In the genomic region with DNA sequence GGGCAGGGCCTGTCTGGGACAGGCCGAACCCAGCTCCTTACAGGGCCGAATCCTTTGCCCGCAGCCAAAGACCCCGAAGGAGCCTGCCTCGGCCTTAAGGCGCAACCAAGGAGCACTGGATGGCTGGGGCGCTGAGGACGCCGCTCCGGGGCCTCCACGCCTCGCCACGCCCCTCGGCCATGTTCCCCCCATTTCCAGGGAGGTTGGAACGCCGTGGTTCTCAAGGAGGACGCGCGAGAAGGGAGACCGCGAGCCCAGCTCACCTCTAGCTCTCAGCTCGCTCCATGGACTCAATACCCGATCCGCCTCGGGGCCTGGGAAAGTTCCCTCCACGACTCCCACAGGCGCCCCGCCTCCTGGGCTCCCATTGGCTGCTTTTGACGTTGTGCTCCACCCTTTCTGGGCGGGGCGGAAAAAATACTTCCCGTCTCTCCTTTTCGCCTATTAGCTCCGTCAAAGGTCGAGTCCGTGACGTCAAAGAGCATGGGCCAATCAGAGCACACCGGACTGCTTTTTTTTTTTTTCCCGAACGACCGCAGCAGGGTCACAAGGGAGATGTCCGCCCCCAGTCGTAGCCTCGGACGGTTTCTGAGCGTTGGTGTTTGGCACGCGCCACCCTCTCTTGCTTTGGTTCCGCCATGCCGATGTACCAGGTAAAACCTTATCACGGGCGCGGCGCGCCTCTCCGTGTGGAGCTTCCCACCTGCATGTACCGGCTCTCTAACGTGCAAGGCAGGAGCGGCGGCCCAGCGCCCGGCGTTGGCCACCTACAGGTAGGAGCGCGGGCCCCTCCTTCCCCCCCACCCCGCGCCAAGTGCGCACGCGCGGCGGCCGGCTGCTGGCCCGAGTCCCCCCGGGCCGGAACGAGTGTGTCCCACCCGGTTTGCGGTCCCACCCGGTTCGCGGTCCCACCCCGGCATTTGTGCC, we compare ENCODE assay signal across 8 cellular contexts.
DNase-seq lines count a peak whose midpoint lies in the region; ATAC-seq and TF ChIP-seq lines count a peak whose summit lies in the region.

No MANE protein-coding gene starts in this region.

- peak overlapping the region; percentile 68 for H3K27ac ChIP-seq in CD4-positive, alpha-beta T cell (ENCODE audit: low read depth, low read length)
- peak overlapping the region; percentile 92 for H3K27ac ChIP-seq in ectodermal cell (ENCODE audit: insufficient read depth, low read depth, low read length, poor library complexity, severe bottlenecking)
- H3K27ac ChIP-seq in lower lobe of right lung, result peak overlapping the region; percentile 95

- peaks cover 28% of the 10 kb centered on the region for H3K36me3 Mint-ChIP-seq in CD4-positive, alpha-beta T cell (ENCODE audit: low read depth)
- H3K36me3 Mint-ChIP-seq in activated CD8-positive, alpha-beta T cell treated with anti-CD3 and anti-CD28 coated beads for 36 hours (ENCODE audit: low read depth), result peaks cover 11% of the 10 kb centered on the region

- H3K4me1 ChIP-seq in ectodermal cell (ENCODE audit: control insufficient read depth, insufficient read depth, low read length) (no peaks in the 10 kb centered on the region), lower lobe of right lung (peaks cover 17% of the 10 kb centered on the region)

- no peaks in the 10 kb centered on the region for H3K27me3 Mint-ChIP-seq in CD4-positive, alpha-beta T cell
- H3K27me3 Mint-ChIP-seq in activated CD8-positive, alpha-beta T cell treated with anti-CD3 and anti-CD28 coated beads for 36 hours, result no peaks in the 10 kb centered on the region

- H3K9me3 ChIP-seq in CD4-positive, alpha-beta T cell (ENCODE audit: control insufficient read depth, low read length), result no peaks in the 10 kb centered on the region
- H3K9me3 ChIP-seq in ectodermal cell (ENCODE audit: control insufficient read depth, low read length), result no peaks in the 10 kb centered on the region
- H3K9me3 ChIP-seq in lower lobe of right lung, result no peaks in the 10 kb centered on the region

- DNase-seq in CD4-positive, alpha-beta T cell, result peak; percentile 90 to 98 (median 94)
- DNase-seq in NCI-H82 treated with DMSO at 0.1 percent for 48 hours (lab: John Stamatoyannopoulos, UW; ENCODE audit: unreplicated experiment) (peak; percentile 90), lower lobe of right lung (peak; percentile 98)
- DNase-seq in activated CD8-positive, alpha-beta T cell treated with anti-CD3 and anti-CD28 coated beads for 36 hours, result peak; percentile 100
- DNase-seq in stimulated activated CD4-positive, alpha-beta T cell treated with anti-CD3 and anti-CD28 coated beads, TNF-alpha, amount 100 ng/mL, for 24 hours (ENCODE audit: low read depth in 3 of 3), result peak; percentile 95 to 98 (median 98)

- H3K4me3 ChIP-seq in ectodermal cell (ENCODE audit: insufficient read depth, low read depth, low read length) (peak overlapping the region; percentile 75), lower lobe of right lung (peak overlapping the region; percentile 76)

- peak; percentile 82 for ATAC-seq in CD4-positive, alpha-beta T cell (ENCODE audit: poor library complexity)
- ATAC-seq in GM19438 (IDR thresholded peaks at IDR 0.05; ENCODE audit: low read depth, unreplicated experiment), result peak; percentile 86
- ATAC-seq in HG03575 (IDR thresholded peaks at IDR 0.05; ENCODE audit: extremely low read depth, insufficient number of reproducible peaks, low FRiP score, unreplicated experiment), result peak; percentile 72
- peak; percentile 88 for ATAC-seq in activated CD8-positive, alpha-beta T cell treated with anti-CD3 and anti-CD28 coated beads for 36 hours
- ATAC-seq in lower lobe of right lung, result peak; percentile 97 to 99

- H3K9me3 Mint-ChIP-seq in CD4-positive, alpha-beta T cell, result no peaks in the 10 kb centered on the region
- H3K9me3 Mint-ChIP-seq in activated CD8-positive, alpha-beta T cell treated with anti-CD3 and anti-CD28 coated beads for 36 hours, result no peaks in the 10 kb centered on the region

- no peaks in the 10 kb centered on the region for H3K27me3 ChIP-seq in CD4-positive, alpha-beta T cell (ENCODE audit: control insufficient read depth, insufficient read depth, low read length)
- H3K27me3 ChIP-seq in ectodermal cell (ENCODE audit: control insufficient read depth, insufficient read depth, low read length, poor library complexity, severe bottlenecking), result no peaks in the 10 kb centered on the region
- H3K27me3 ChIP-seq in lower lobe of right lung (ENCODE audit: low read depth), result no peaks in the 10 kb centered on the region

- peak overlapping the region; percentile 99 for H3K27ac Mint-ChIP-seq in CD4-positive, alpha-beta T cell
- peak overlapping the region; percentile 95 for H3K27ac Mint-ChIP-seq in activated CD8-positive, alpha-beta T cell treated with anti-CD3 and anti-CD28 coated beads for 36 hours

- peaks cover 23% of the 10 kb centered on the region for H3K4me1 Mint-ChIP-seq in CD4-positive, alpha-beta T cell (ENCODE audit: low read depth)
- H3K4me1 Mint-ChIP-seq in activated CD8-positive, alpha-beta T cell treated with anti-CD3 and anti-CD28 coated beads for 36 hours (ENCODE audit: low read depth), result peaks cover 21% of the 10 kb centered on the region

- 0% methylated on average over 83 of the region's 83 CpGs for WGBS in ectodermal cell, 2 experiments

- intact Hi-C loops in CD4-positive, alpha-beta T cell (cut with DNase I, micrococcal nuclease), result loop anchor here in 1 of 2 experiments (5.0 to 10.0 kb wide), 5 partner anchors 260 to 1188 kb away; a partner anchor contains a TSS
- intact Hi-C loops in activated CD8-positive, alpha-beta T cell treated with anti-CD3 and anti-CD28 coated beads for 36 hours (cut with micrococcal nuclease), result no loop called here
- intact Hi-C loops in lower lobe of right lung (cut with DNase I), result no loop called here

- peaks cover 6% of the 10 kb centered on the region for H3K36me3 ChIP-seq in ectodermal cell (ENCODE audit: control insufficient read depth, insufficient read depth, low read length)
- peaks cover 17% of the 10 kb centered on the region for H3K36me3 ChIP-seq in lower lobe of right lung

- peak overlapping the region; percentile 96 for H3K4me3 Mint-ChIP-seq in CD4-positive, alpha-beta T cell
- H3K4me3 Mint-ChIP-seq in activated CD8-positive, alpha-beta T cell treated with anti-CD3 and anti-CD28 coated beads for 36 hours, result peak overlapping the region; percentile 87

- TF ChIP-seq CTCF in CD4-positive, alpha-beta T cell (IDR thresholded peaks at IDR 0.05), result no peak
- no peak for TF ChIP-seq CTCF in activated CD8-positive, alpha-beta T cell treated with anti-CD3 and anti-CD28 coated beads for 36 hours (IDR thresholded peaks at IDR 0.05)
- peak; percentile 33 for TF ChIP-seq CTCF in lower lobe of right lung (IDR thresholded peaks at IDR 0.05)

- CTCF ChIA-PET in CD4-positive, alpha-beta T cell (lab: Charles Lee), result interaction anchor here (0.5 to 0.6 kb wide), 2 partner anchors 36 to 1228 kb away, joined by 3 read pairs; no protein-coding TSS in a partner anchor
- CTCF ChIA-PET in activated CD8-positive, alpha-beta T cell treated with anti-CD3 and anti-CD28 coated beads for 36 hours (lab: Charles Lee), result interaction anchor here (2.2 kb wide), 1 partner anchor 262 kb away, joined by 9 read pairs; no protein-coding TSS in a partner anchor

- POLR2A ChIA-PET in CD4-positive, alpha-beta T cell (lab: Charles Lee), result interaction anchor here (0.6 to 1.8 kb wide), 12 partner anchors 12 to 1929 kb away, joined by 3 to 11 read pairs (median 4); a partner anchor contains a TSS
- POLR2A ChIA-PET in activated CD8-positive, alpha-beta T cell treated with anti-CD3 and anti-CD28 coated beads for 36 hours (lab: Charles Lee), result interaction anchor here (0.7 to 1.4 kb wide), 3 partner anchors 12 to 294 kb away, joined by 3 to 6 read pairs (median 3); no protein-coding TSS in a partner anchor

Comparison
In these comparisons a context has a peak if more than half of its experiments do, and no peak if none do; other contexts are left out.
1. Peak in every context shown above with its lines: DNase-seq, ATAC-seq, H3K4me3 ChIP-seq and H3K27ac ChIP-seq.